9 cellular contexts compared by ENCODE assay signal in genomic region chr2:148813603-148814065, GRCh38.
DNase-seq lines count a peak whose midpoint lies in the region; ATAC-seq, FAIRE-seq and TF ChIP-seq lines count a peak whose summit lies in the region.
"Had no signal": no experiment of that assay in that cellular context is flagged by ENCODE, and none has a peak within 500 bp of the region (broad histone marks: within the 10 kb centered on the region; RNA-seq: fewer than 3 reads in every experiment).

No MANE protein-coding gene starts in this region.

- peaks cover 12% of the 10 kb centered on the region for H3K27me3 ChIP-seq in MG63

- H3K4me3 ChIP-seq in MG63 = no peak overlapping the region

- H3K9me3 ChIP-seq in MG63 = no peaks in the 10 kb centered on the region

- no peak for FAIRE-seq in H54 (lab: Jason Lieb, UNC)
- FAIRE-seq: TTC549 had no signal

- TF ChIP-seq POLR2A in H54 (IDR thresholded peaks at IDR 0.05; ENCODE audit: low read depth, low read length) = no peak

- no peaks in the 10 kb centered on the region for H3K36me3 ChIP-seq in MG63

- peak; percentile 74 for DNase-seq in GM19240 (ENCODE audit: insufficient read length, low spot score)
- DNase-seq in activated CD4-positive, alpha-beta T cell treated with anti-CD3 and anti-CD28 coated beads for 48 hours = peak; percentile 83
- DNase-seq in islet precursor cell = peak; percentile 70
- DNase-seq in MG63 = no peak
- no peak for DNase-seq in SHP77 treated with DMSO at 0.1 percent for 48 hours (lab: John Stamatoyannopoulos, UW)
- no peak for DNase-seq in H54 (ENCODE audit: insufficient read length, low spot score)
- no peak for DNase-seq in midbrain (lab: John Stamatoyannopoulos, UW)

- ATAC-seq in HG03066 (IDR thresholded peaks at IDR 0.05; ENCODE audit: low read depth, unreplicated experiment) = peak; percentile 99

Comparison
In these comparisons a context has a peak if more than half of its experiments do, and no peak if none do; other contexts are left out.
1. DNase-seq: peak in GM19240 (single experiment), activated CD4-positive, alpha-beta T cell treated with anti-CD3 and anti-CD28 coated beads for 48 hours (single experiment) and islet precursor cell (single experiment); none in MG63 (single experiment), SHP77 treated with DMSO at 0.1 percent for 48 hours (single experiment), H54 (single experiment) and midbrain (single experiment).